Comparison of ENCODE assay signal across 22 cellular contexts in genomic region chr6:47908271-47908670, GRCh38.
DNase-seq lines count a peak whose midpoint lies in the region; ATAC-seq and TF ChIP-seq lines count a peak whose summit lies in the region.
"Had no signal": no experiment of that assay in that cellular context is flagged by ENCODE, and none has a peak within 500 bp of the region (broad histone marks: within the 10 kb centered on the region; RNA-seq: fewer than 3 reads in every experiment).

No MANE protein-coding gene starts in this region.

- H3K27me3 ChIP-seq in GM23338 (ENCODE audit: insufficient read depth), result no peaks in the 10 kb centered on the region
- H3K27me3 ChIP-seq in osteoblast (ENCODE audit: insufficient read depth, low read length), result no peaks in the 10 kb centered on the region
- H3K27me3 ChIP-seq: BE2C, BLaER1 had no signal

- no peaks in the 10 kb centered on the region for H3K9me2 ChIP-seq in GM23338 (ENCODE audit: insufficient read depth)

- no peaks in the 10 kb centered on the region for H3K4me1 ChIP-seq in GM23338 (ENCODE audit: insufficient read depth)
- no peaks in the 10 kb centered on the region for H3K4me1 ChIP-seq in osteoblast (ENCODE audit: insufficient read depth, low read length)
- H3K4me1 ChIP-seq: BE2C, Caco-2 had no signal

- H2AFZ ChIP-seq in GM23338 (no peak overlapping the region), osteoblast (ENCODE audit: low read length) (no peak overlapping the region)

- no peaks in the 10 kb centered on the region for H3K4me1 Mint-ChIP-seq in GM23338
- H3K4me1 Mint-ChIP-seq: CD14-positive monocyte; CD4-positive, alpha-beta memory T cell; CD4-positive, CD25-positive, alpha-beta regulatory T cell; CD8-positive, alpha-beta memory T cell had no signal

- H3K27ac ChIP-seq in GM23338 (ENCODE audit: low read depth) (no peak overlapping the region), osteoblast (ENCODE audit: low read depth, low read length) (no peak overlapping the region)
- H3K27ac ChIP-seq: BLaER1 had no signal

- no peak overlapping the region for H3K4me3 Mint-ChIP-seq in GM23338
- H3K4me3 Mint-ChIP-seq: CD14-positive monocyte; CD4-positive, alpha-beta memory T cell; CD4-positive, CD25-positive, alpha-beta regulatory T cell; CD8-positive, alpha-beta memory T cell had no signal

- H3K27ac Mint-ChIP-seq in GM23338, result peak overlapping the region; percentile 38; the same call in 1 of the 2 replicates
- H3K27ac Mint-ChIP-seq: CD14-positive monocyte; CD4-positive, alpha-beta memory T cell; CD4-positive, CD25-positive, alpha-beta regulatory T cell; CD8-positive, alpha-beta memory T cell had no signal

- H3K4me3 ChIP-seq in GM23338 (no peak overlapping the region), osteoblast (ENCODE audit: insufficient read depth, low read length) (no peak overlapping the region)
- H3K4me3 ChIP-seq: BLaER1, GM12878 had no signal

- H4K20me1 ChIP-seq in GM23338 (replicated peaks; ENCODE audit: insufficient read depth) (no peaks in the 10 kb centered on the region), osteoblast (ENCODE audit: insufficient read depth, low read length) (no peaks in the 10 kb centered on the region)
- H4K20me1 ChIP-seq: BLaER1 had no signal

- H3K4me2 ChIP-seq in GM23338 (no peak overlapping the region), osteoblast (ENCODE audit: insufficient read depth, low read length) (no peak overlapping the region)
- H3K4me2 ChIP-seq: BLaER1 had no signal

- H3K79me2 ChIP-seq in GM23338 (replicated peaks; ENCODE audit: insufficient read depth) (no peaks in the 10 kb centered on the region), osteoblast (ENCODE audit: insufficient read depth, low read length) (no peaks in the 10 kb centered on the region)

- DNase-seq in GM23338 (ENCODE audit: low spot score) (no peak), epidermal melanocyte (ENCODE audit: insufficient read length, low spot score) (peak; percentile 54), osteoblast (ENCODE audit: insufficient read length, low spot score, missing footprints) (no peak), NAMALWA (ENCODE audit: low spot score) (no peak), middle frontal gyrus (ENCODE audit: extremely low spot score, low spot score) (no peak)
- DNase-seq: 8988T; ACHN; BE2C; C1 segment of cervical spinal cord; Caco-2; Calu3; CD4-positive, alpha-beta memory T cell; CD4-positive, CD25-positive, alpha-beta regulatory T cell; CD8-positive, alpha-beta memory T cell; DMS53; DMS79; DND-41; EL; GDM1 had no signal

- H3K9me3 Mint-ChIP-seq in GM23338, result no peaks in the 10 kb centered on the region

- H3F3A ChIP-seq in GM23338 (replicated peaks; ENCODE audit: low read depth), result no peaks in the 10 kb centered on the region

- no peaks in the 10 kb centered on the region for H3K9me3 ChIP-seq in osteoblast (ENCODE audit: low read depth, low read length)
- H3K9me3 ChIP-seq: BE2C, BLaER1, Caco-2 had no signal

- TF ChIP-seq CTCF in GM23338 (conservative IDR thresholded peaks at IDR 0.05; ENCODE audit: low read depth in 2 of 2) (no peak), osteoblast (IDR thresholded peaks at IDR 0.05; ENCODE audit: extremely low read depth, low read depth, low read length) (no peak)

- H3K36me3 ChIP-seq in GM23338 (ENCODE audit: insufficient read depth) (no peaks in the 10 kb centered on the region), osteoblast (ENCODE audit: insufficient read depth, low read length) (no peaks in the 10 kb centered on the region)
- H3K36me3 ChIP-seq: BE2C, BLaER1 had no signal

- peaks cover 2% of the 10 kb centered on the region for H3K27me3 Mint-ChIP-seq in GM23338 (ENCODE audit: insufficient read depth, low read depth, poor library complexity)
- H3K27me3 Mint-ChIP-seq: CD4-positive, alpha-beta memory T cell; CD4-positive, CD25-positive, alpha-beta regulatory T cell had no signal

- no peak for ATAC-seq in GM23338
- ATAC-seq: GM12878 had no signal

- no peaks in the 10 kb centered on the region for H3K36me3 Mint-ChIP-seq in GM23338 (ENCODE audit: low read depth)
- H3K36me3 Mint-ChIP-seq: CD14-positive monocyte; CD4-positive, alpha-beta memory T cell; CD4-positive, CD25-positive, alpha-beta regulatory T cell; CD8-positive, alpha-beta memory T cell had no signal

TF ChIP-seq in GM23338, 12 proteins besides CTCF, POLR2A, EP300 and RAD21:
- TF ChIP-seq ZNF114 (CRISPR knock-in tag; IDR thresholded peaks at IDR 0.05) (no peak), JUNB (IDR thresholded peaks at IDR 0.05; ENCODE audit: unreplicated experiment) (no peak), NANOG (IDR thresholded peaks at IDR 0.05; ENCODE audit: borderline replicate concordance) (no peak)
TF ChIP-seq in GM23338: peak in this region for 0.
